11 cellular contexts compared by ENCODE assay signal in genomic region chr3:187799942-187800637, GRCh38. TPM values are rescaled to one million over a fixed set of nuclear protein-coding genes. Genes with fewer than 3 reads are reported as not detected.
DNase-seq lines count a peak whose midpoint lies in the region; ATAC-seq and TF ChIP-seq lines count a peak whose summit lies in the region.
"Had no signal": no experiment of that assay in that cellular context is flagged by ENCODE, and none has a peak within 500 bp of the region (broad histone marks: within the 10 kb centered on the region; RNA-seq: fewer than 3 reads in every experiment).

No MANE protein-coding gene starts in this region.

- H3K27ac Mint-ChIP-seq in mesothelial cell of epicardium, result no peak overlapping the region

- TF ChIP-seq CTCF in PC-9 (conservative IDR thresholded peaks at IDR 0.05) (no peak), osteoblast (IDR thresholded peaks at IDR 0.05; ENCODE audit: extremely low read depth, low read depth, low read length) (no peak), mesothelial cell of epicardium (IDR thresholded peaks at IDR 0.05; ENCODE audit: unreplicated experiment) (no peak)

- H3K27me3 ChIP-seq in PC-9 (ENCODE audit: insufficient read depth, low read depth) (no peaks in the 10 kb centered on the region), osteoblast (ENCODE audit: insufficient read depth, low read length) (peaks cover 4% of the 10 kb centered on the region)
- H3K27me3 ChIP-seq: neutrophil had no signal

- H3K27ac ChIP-seq in PC-9 (no peak overlapping the region), osteoblast (ENCODE audit: low read depth, low read length) (no peak overlapping the region)

- CTCF ChIA-PET in PC-9 (lab: Charles Lee), result interaction anchor here (0.6 kb wide), 1 partner anchor 79 kb away, joined by 4 read pairs; no protein-coding TSS in a partner anchor

- peak; percentile 51 for ATAC-seq in GM18909 (IDR thresholded peaks at IDR 0.05; ENCODE audit: poor library complexity, unreplicated experiment)
- ATAC-seq in HG02763 (IDR thresholded peaks at IDR 0.05; ENCODE audit: unreplicated experiment), result peak; percentile 47

- POLR2A ChIA-PET in PC-9 (lab: Charles Lee; ENCODE audit: unreplicated experiment), result interaction anchor here (0.6 kb wide), 1 partner anchor 17 kb away, joined by 3 read pairs; no protein-coding TSS in a partner anchor

- H4K20me1 ChIP-seq in PC-9 (ENCODE audit: insufficient read depth), result no peaks in the 10 kb centered on the region
- H4K20me1 ChIP-seq in osteoblast (ENCODE audit: insufficient read depth, low read length), result no peaks in the 10 kb centered on the region

- no peak overlapping the region for H3K4me3 Mint-ChIP-seq in mesothelial cell of epicardium

- H3F3A ChIP-seq in PC-9 (ENCODE audit: insufficient read depth, low read depth), result peaks cover 5% of the 10 kb centered on the region; the same call in 1 of the 2 replicates

- H3K9me3 ChIP-seq in PC-9 (ENCODE audit: insufficient read depth, low read depth) (no peaks in the 10 kb centered on the region), osteoblast (ENCODE audit: low read depth, low read length) (no peaks in the 10 kb centered on the region)
- H3K9me3 ChIP-seq: neutrophil had no signal

- no peaks in the 10 kb centered on the region for H3K36me3 Mint-ChIP-seq in mesothelial cell of epicardium

- DNase-seq in PC-9, result no peak
- DNase-seq in osteoblast (ENCODE audit: insufficient read length, low spot score, missing footprints), result no peak
- DNase-seq in OCI-M2 (lab: John Stamatoyannopoulos, UW; ENCODE audit: unreplicated experiment), result no peak
- no peak for DNase-seq in COLO668 (lab: John Stamatoyannopoulos, UW; ENCODE audit: unreplicated experiment)
- DNase-seq in mesothelial cell of epicardium (ENCODE audit: low spot score in 2 of 2, unreplicated experiment in 2 of 2), result no peak
- DNase-seq: central memory CD4-positive, alpha-beta T cell; hippocampal formation; NCI-H526 treated with DMSO at 0.1 percent for 48 hours had no signal

- H3K4me2 ChIP-seq in PC-9 (peak overlapping the region; percentile 6; the same call in 1 of the 2 replicates), osteoblast (ENCODE audit: insufficient read depth, low read length) (peak overlapping the region; percentile 33)

- peaks cover 4% of the 10 kb centered on the region for H3K9me3 Mint-ChIP-seq in mesothelial cell of epicardium

- H3K79me2 ChIP-seq in PC-9 (ENCODE audit: low read depth) (no peaks in the 10 kb centered on the region), osteoblast (ENCODE audit: insufficient read depth, low read length) (no peaks in the 10 kb centered on the region)

- peaks cover 5% of the 10 kb centered on the region; the same call in 1 of the 2 replicates for H3K4me1 ChIP-seq in PC-9 (replicated peaks; ENCODE audit: insufficient read depth)
- peaks cover 4% of the 10 kb centered on the region for H3K4me1 ChIP-seq in osteoblast (ENCODE audit: insufficient read depth, low read length)

- no peaks in the 10 kb centered on the region for H3K9me2 ChIP-seq in PC-9 (ENCODE audit: insufficient read depth)

- peak overlapping the region; percentile 36; the same call in 1 of the 2 replicates for H2AFZ ChIP-seq in PC-9
- H2AFZ ChIP-seq in osteoblast (ENCODE audit: low read length), result peak overlapping the region; percentile 53

- intact Hi-C loops in PC-9 (cut with micrococcal nuclease; ENCODE audit: unreplicated experiment), result no loop called here

- H3K4me3 ChIP-seq in PC-9 (no peak overlapping the region), osteoblast (ENCODE audit: insufficient read depth, low read length) (peak overlapping the region; percentile 8)

- BruUV-seq in PC-9 (replicated peaks; lab: Mats Ljungman, UMichigan), result no TSS peak

- H3K36me3 ChIP-seq in PC-9 (ENCODE audit: low read depth) (no peaks in the 10 kb centered on the region), osteoblast (ENCODE audit: insufficient read depth, low read length) (no peaks in the 10 kb centered on the region)
- H3K36me3 ChIP-seq: neutrophil had no signal

- H3K4me1 Mint-ChIP-seq in mesothelial cell of epicardium, result peaks cover 2% of the 10 kb centered on the region

- H3K27me3 Mint-ChIP-seq in mesothelial cell of epicardium (ENCODE audit: low read depth), result no peaks in the 10 kb centered on the region

RNA-seq across cellular contexts. Expression of gene BCL6, which starts 54.8 kb away (rescaled TPM):
- 37.1 and 42.2 TPM in 2 replicates for total RNA-seq in PC-9 (2021)
- total RNA-seq in osteoblast, result 35.4 and 40.2 TPM in 2 replicates
- 29.2 to 32.7 TPM (median 30.6 TPM) in 3 replicates for total RNA-seq in mesothelial cell of epicardium
